8 cellular contexts compared by ENCODE assay signal in genomic region chr9:2014696-2015580, GRCh38. TPM values are rescaled to one million over a fixed set of nuclear protein-coding genes. Genes with fewer than 3 reads are reported as not detected.
A peak's percentile ranks its signal among the peaks of the same experiment; 100 is the strongest.
DNase-seq lines count a peak whose midpoint lies in the region; ATAC-seq and TF ChIP-seq lines count a peak whose summit lies in the region.

SMARCA2 (plus strand) TSS chr9:2015347; CDS start chr9:2029023, 13,676 bp downstream.

- H3K36me3 ChIP-seq in suprapubic skin: no peaks in the 10 kb centered on the region

- under 1% methylated on average over 68 of the region's 71 CpGs for WGBS in suprapubic skin

- H3K4me1 ChIP-seq in suprapubic skin: peaks cover 29% of the 10 kb centered on the region

- H3K4me3 Mint-ChIP-seq in activated naive CD4-positive, alpha-beta T cell treated with anti-CD3 and anti-CD28 coated beads, Interleukin-2, amount 50 U/mL, for 24 hours: peak within 1 kb of the TSS; percentile 98

- peak within 1 kb of the TSS; percentile 99 for H3K27ac Mint-ChIP-seq in activated naive CD4-positive, alpha-beta T cell treated with anti-CD3 and anti-CD28 coated beads, Interleukin-2, amount 50 U/mL, for 24 hours

- H3K27me3 Mint-ChIP-seq in activated naive CD4-positive, alpha-beta T cell treated with anti-CD3 and anti-CD28 coated beads, Interleukin-2, amount 50 U/mL, for 24 hours: peaks cover 1% of the 10 kb centered on the region

- H3K9me3 Mint-ChIP-seq in activated naive CD4-positive, alpha-beta T cell treated with anti-CD3 and anti-CD28 coated beads, Interleukin-2, amount 50 U/mL, for 24 hours: no peaks in the 10 kb centered on the region

- H3K4me3 ChIP-seq in GM08714 (ENCODE audit: low read length) (peak within 1 kb of the TSS; percentile 98), NB4 (ENCODE audit: low read depth, low read length) (peak within 1 kb of the TSS; percentile 78), suprapubic skin (peak within 1 kb of the TSS; percentile 88)

- H3K27me3 ChIP-seq in suprapubic skin: no peaks in the 10 kb centered on the region

- peak; percentile 100 for DNase-seq in NB4 (ENCODE audit: low read depth)
- DNase-seq in globus pallidus (ENCODE audit: low spot score): peak; percentile 98
- DNase-seq in occipital lobe (lab: John Stamatoyannopoulos, UW): peak; percentile 98
- peak; percentile 97 to 98 for DNase-seq in suprapubic skin (ENCODE audit: low spot score in 2 of 2)

- TF ChIP-seq CTCF in NB4 (IDR thresholded peaks at IDR 0.05; ENCODE audit: low read depth, low read length) (no peak), suprapubic skin (IDR thresholded peaks at IDR 0.05) (no peak)

- ATAC-seq in HG02571 (IDR thresholded peaks at IDR 0.05; ENCODE audit: unreplicated experiment) (peak; percentile 77), SK-N-SH treated with all-trans-retinoic acid at 6 μM for 48 hours (peak; percentile 86)

- H3K4me1 Mint-ChIP-seq in activated naive CD4-positive, alpha-beta T cell treated with anti-CD3 and anti-CD28 coated beads, Interleukin-2, amount 50 U/mL, for 24 hours: peaks cover 55% of the 10 kb centered on the region

- H3K27ac ChIP-seq in suprapubic skin: peak within 1 kb of the TSS; percentile 99

- H3K9me3 ChIP-seq in suprapubic skin: no peaks in the 10 kb centered on the region

- H3K36me3 Mint-ChIP-seq in activated naive CD4-positive, alpha-beta T cell treated with anti-CD3 and anti-CD28 coated beads, Interleukin-2, amount 50 U/mL, for 24 hours: peaks cover 1% of the 10 kb centered on the region

- TF ChIP-seq EP300 in suprapubic skin (IDR thresholded peaks at IDR 0.05): no peak

- peak; percentile 76 for TF ChIP-seq POLR2A in NB4 (IDR thresholded peaks at IDR 0.05; ENCODE audit: extremely low read depth, insufficient read length)
- TF ChIP-seq POLR2A in suprapubic skin (IDR thresholded peaks at IDR 0.05): peak; percentile 71 to 76

TF ChIP-seq in SK-N-SH treated with all-trans-retinoic acid at 6 μM for 48 hours, 23 proteins besides CTCF, POLR2A, EP300 and RAD21:
- TF ChIP-seq ZC3H10 (CRISPR knock-in tag; IDR thresholded peaks at IDR 0.05): no peak
- TF ChIP-seq TSHZ2 (CRISPR knock-in tag; IDR thresholded peaks at IDR 0.05): peak; percentile 43; the same call in 1 of the 2 replicates

RNA-seq across cellular contexts. Expression of gene SMARCA2, which starts in this region (rescaled TPM):
- total RNA-seq in occipital lobe (157 TPM), suprapubic skin (100 to 1,000 TPM in 3 of 4 donors, 10 to 100 TPM in 1; 88.9 to 236 (median 140) TPM)

Comparison
In these comparisons a context has a peak if more than half of its experiments do, and no peak if none do; other contexts are left out.
1. Peak in every context shown above with its lines: DNase-seq, ATAC-seq, H3K4me3 ChIP-seq and H3K27ac ChIP-seq.